In the genomic region with DNA sequence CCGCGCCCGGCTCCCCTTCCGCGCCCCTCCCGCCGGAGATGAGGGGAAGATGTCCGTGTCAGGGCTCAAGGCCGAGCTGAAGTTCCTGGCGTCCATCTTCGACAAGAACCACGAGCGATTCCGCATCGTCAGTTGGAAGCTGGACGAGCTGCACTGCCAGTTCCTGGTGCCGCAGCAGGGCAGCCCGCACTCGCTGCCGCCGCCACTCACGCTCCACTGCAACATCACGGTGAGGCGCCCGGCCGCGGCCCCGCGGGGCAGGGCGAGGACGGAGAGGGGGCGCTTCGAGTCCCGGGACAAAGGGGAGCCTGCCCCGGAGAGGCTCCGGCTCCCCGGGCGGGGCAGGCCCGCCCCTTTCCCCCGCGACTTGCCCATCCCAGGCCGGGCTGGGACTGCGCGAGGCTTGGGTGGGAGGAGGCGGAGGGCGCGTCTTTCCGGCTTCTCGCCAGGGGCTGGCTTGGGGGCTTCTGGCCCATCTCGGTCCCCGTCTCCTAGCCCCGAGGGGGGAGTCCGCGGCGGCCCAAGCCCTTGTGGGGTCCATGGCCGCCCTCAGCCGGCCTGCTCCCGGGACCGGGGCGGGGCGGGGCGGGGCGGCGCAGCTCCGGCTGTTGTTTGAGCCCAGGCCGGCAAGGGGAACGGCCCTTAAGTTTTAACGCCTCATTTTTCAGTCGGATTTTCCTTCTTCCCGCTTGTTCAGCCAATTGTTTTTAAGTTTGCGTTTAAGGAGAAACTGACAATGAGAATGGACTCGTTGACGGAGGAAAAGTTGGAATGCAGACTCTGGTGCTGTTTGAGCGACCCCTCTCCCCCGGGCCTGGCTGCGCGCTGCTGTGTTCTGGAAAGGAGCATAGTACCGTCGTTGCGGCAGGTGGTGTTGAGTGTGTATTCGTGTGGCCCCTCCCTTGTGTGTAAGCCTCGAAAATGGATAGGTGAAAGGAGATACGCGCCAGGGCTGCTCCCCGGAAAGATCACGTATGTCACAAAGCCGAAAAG, we compare ENCODE assay signal across 8 cellular contexts. TPM values are rescaled to one million over a fixed set of nuclear protein-coding genes. Genes with fewer than 3 reads are reported as not detected.
DNase-seq lines count a peak whose midpoint lies in the region; ATAC-seq and TF ChIP-seq lines count a peak whose summit lies in the region.

No MANE protein-coding gene starts in this region.

- H3K27ac Mint-ChIP-seq in Caco-2 (ENCODE audit: unreplicated experiment) (peak overlapping the region; percentile 75), T-cell (peak overlapping the region; percentile 87 to 90)

- H3K4me3 ChIP-seq in Caco-2 (ENCODE audit: low read depth, low read length) = peak overlapping the region; percentile 97
- peak overlapping the region; percentile 94 for H3K4me3 ChIP-seq in left ventricle myocardium inferior
- H3K4me3 ChIP-seq in vagina = peak overlapping the region; percentile 81 to 86

- POLR2A ChIA-PET in Caco-2 (lab: Charles Lee) = interaction anchor here (0.6 to 1.6 kb wide), 5 partner anchors 9 to 105 kb away, joined by 4 to 15 read pairs (median 5); a partner anchor contains a TSS
- POLR2A ChIA-PET in T-cell (lab: Charles Lee) = no interaction called here

- CTCF ChIA-PET in Caco-2 (lab: Charles Lee) (interaction anchor here (0.9 to 1.1 kb wide), 3 partner anchors 35 to 85 kb away, joined by 3 to 6 read pairs (median 3); no protein-coding TSS in a partner anchor), T-cell (lab: Charles Lee) (interaction anchor here in 1 of 2 donors (0.6 to 1.1 kb wide), 2 partner anchors 43 to 1490 kb away, joined by 3 read pairs; no protein-coding TSS in a partner anchor)

- TF ChIP-seq CTCF in Caco-2 (IDR thresholded peaks at IDR 0.05; ENCODE audit: insufficient read depth in 1 of 2, low read depth in 1 of 2, low read length in 1 of 2, severe bottlenecking in 1 of 2, unreplicated experiment in 1 of 2) (no peak), left ventricle myocardium inferior (IDR thresholded peaks at IDR 0.05; ENCODE audit: borderline replicate concordance) (no peak), vagina (IDR thresholded peaks at IDR 0.05) (no peak)

- DNase-seq in Caco-2 = peak; percentile 50 to 62
- peak; percentile 76 for DNase-seq in KBM-7
- peak; percentile 23 to 61 (median 50) for DNase-seq in T-cell
- DNase-seq in amniotic stem cell (lab: John Stamatoyannopoulos, UW) = peak; percentile 19
- peak; percentile 61 for DNase-seq in left ventricle myocardium inferior
- peak; percentile 87 for DNase-seq in posterior vena cava (ENCODE audit: low spot score)
- peak in 1 of 2 donors; percentile 89 for DNase-seq in vagina (ENCODE audit: extremely low spot score in 2 of 2)

- BruUV-seq in Caco-2 (replicated peaks; lab: Mats Ljungman, UMichigan) = TSS peak; percentile 20

- in situ Hi-C loops in KBM-7 (cut with MboI; ENCODE audit: low pct_unique_long_range_greater_than_20kb, low sequenced_read_pairs) = no loop called here

- ATAC-seq in GM21515 (IDR thresholded peaks at IDR 0.05; ENCODE audit: unreplicated experiment) (peak; percentile 40), T-cell (replicated peaks in 1 of 4) (peak; percentile 56 to 64 (median 63))

- H3K9me3 ChIP-seq in Caco-2 (no peaks in the 10 kb centered on the region), left ventricle myocardium inferior (replicated peaks) (no peaks in the 10 kb centered on the region), vagina (no peaks in the 10 kb centered on the region)

- H3K27me3 Mint-ChIP-seq in Caco-2 (ENCODE audit: insufficient read depth, unreplicated experiment) (no peaks in the 10 kb centered on the region), T-cell (no peaks in the 10 kb centered on the region)

- H3K4me3 Mint-ChIP-seq in Caco-2 (ENCODE audit: unreplicated experiment) (peak overlapping the region; percentile 92), T-cell (peak overlapping the region; percentile 88 to 97 (median 94))

- H3K36me3 Mint-ChIP-seq in Caco-2 (ENCODE audit: insufficient read depth, unreplicated experiment) (peaks cover 20% of the 10 kb centered on the region), T-cell (peaks cover 3% of the 10 kb centered on the region)

- peak overlapping the region; percentile 96 for H3K27ac ChIP-seq in left ventricle myocardium inferior (replicated peaks)
- peak overlapping the region; percentile 89 for H3K27ac ChIP-seq in vagina

- H3K36me3 ChIP-seq in Caco-2 (ENCODE audit: control insufficient read depth, insufficient read depth, low read length) (no peaks in the 10 kb centered on the region), left ventricle myocardium inferior (no peaks in the 10 kb centered on the region), vagina (no peaks in the 10 kb centered on the region)

- H3K27me3 ChIP-seq in Caco-2 (replicated peaks; ENCODE audit: control insufficient read depth, insufficient read depth, low read length) = no peaks in the 10 kb centered on the region
- H3K27me3 ChIP-seq in left ventricle myocardium inferior (ENCODE audit: low read depth) = no peaks in the 10 kb centered on the region
- H3K27me3 ChIP-seq in vagina = no peaks in the 10 kb centered on the region

- H3K4me1 ChIP-seq in Caco-2 (peaks cover 12% of the 10 kb centered on the region; the same call in 1 of the 2 replicates), left ventricle myocardium inferior (peaks cover 67% of the 10 kb centered on the region), vagina (peaks cover 53% of the 10 kb centered on the region)

- no peaks in the 10 kb centered on the region for H3K9me3 Mint-ChIP-seq in Caco-2 (ENCODE audit: unreplicated experiment)
- no peaks in the 10 kb centered on the region for H3K9me3 Mint-ChIP-seq in T-cell

- H3K4me1 Mint-ChIP-seq in Caco-2 (ENCODE audit: low read depth, unreplicated experiment) (peaks cover 29% of the 10 kb centered on the region), T-cell (peaks cover 48 to 56% (median 49%) of the 10 kb centered on the region in 3 donors)

- TF ChIP-seq POLR2A in vagina (IDR thresholded peaks at IDR 0.05) = peak in 1 of 2 donors; percentile 3

- intact Hi-C loops in Caco-2 (cut with micrococcal nuclease; ENCODE audit: unreplicated experiment) = loop anchor here (1.0 to 5.0 kb wide), 3 partner anchors 34 to 58 kb away; a partner anchor contains a TSS
- intact Hi-C loops in left ventricle myocardium inferior (cut with micrococcal nuclease) = no loop called here
- intact Hi-C loops in posterior vena cava (cut with DNase I) = loop anchor here in 1 of 2 donors (10.0 kb wide), 1 partner anchor 61 kb away; a partner anchor contains a TSS
- intact Hi-C loops in vagina (cut with DNase I) = no loop called here

RNA-seq across cellular contexts. Expression of a gene that starts 0.7 kb away (rescaled TPM):
- total RNA-seq in Caco-2 (2022) (40.5 and 41.9 TPM in 2 replicates), T-cell (10 to 100 TPM; 28.6 to 40.9 (median 36.9) TPM), left ventricle myocardium inferior (27.8 TPM), posterior vena cava (10 to 100 TPM; 44.8 to 60.6 TPM), vagina (21.6 TPM)

RNA-seq across cellular contexts. Expression of a gene that starts 59.8 kb away (rescaled TPM):
- total RNA-seq in Caco-2 (2022) (43.9 and 47.7 TPM in 2 replicates), T-cell (10 to 100 TPM in 4 of 5 donors, 1 to 10 TPM in 1; 9.9 to 26.1 (median 23.7) TPM), left ventricle myocardium inferior (21.1 TPM), posterior vena cava (10 to 100 TPM; 15.3 to 21.0 TPM), vagina (13.0 TPM)
